ENCODE assay signal across 8 cellular contexts in the genomic region with DNA sequence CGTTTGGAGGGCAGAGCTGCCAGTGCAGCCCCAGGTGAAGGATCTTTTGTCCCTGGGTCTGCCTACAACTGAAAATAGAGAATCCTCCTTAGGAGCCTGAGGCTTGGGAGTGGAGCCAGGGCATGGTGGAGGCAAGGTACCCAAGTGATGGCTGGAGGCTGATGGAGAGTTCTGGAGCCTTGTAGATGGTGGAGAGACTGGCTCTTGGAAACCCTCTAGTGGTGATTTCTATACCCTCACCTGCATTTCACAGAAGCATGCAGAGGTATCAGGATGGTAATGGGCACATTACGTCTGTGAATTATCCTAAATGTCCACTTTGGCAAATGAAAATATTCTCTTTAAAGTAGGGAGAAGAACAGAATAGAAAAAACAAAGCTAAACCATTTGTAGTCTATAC. TPM values are rescaled to one million over a fixed set of nuclear protein-coding genes. Genes with fewer than 3 reads are reported as not detected.
DNase-seq lines count a peak whose midpoint lies in the region; ATAC-seq and TF ChIP-seq lines count a peak whose summit lies in the region.

No MANE protein-coding gene starts in this region.

- no peak overlapping the region for H3K4me3 Mint-ChIP-seq in stimulated activated memory B cell treated with anti-CD40 and anti-IgM and Interleukin-4, amounts not matched to agents 10 μg/mL and 1 μg/mL and 100 μg/mL, for 72 hours

- H3K27ac Mint-ChIP-seq in stimulated activated memory B cell treated with anti-CD40 and anti-IgM and Interleukin-4, amounts not matched to agents 10 μg/mL and 1 μg/mL and 100 μg/mL, for 72 hours: no peak overlapping the region

- H3K4me3 ChIP-seq in choroid plexus epithelial cell (ENCODE audit: low read depth, low read length): no peak overlapping the region
- H3K4me3 ChIP-seq in right cardiac atrium (ENCODE audit: low read length): no peak overlapping the region

- 57% methylated on average over 2 of the region's 2 CpGs for WGBS in right cardiac atrium

- intact Hi-C loops in right cardiac atrium (cut with DNase I): no loop called here

- H3K36me3 Mint-ChIP-seq in stimulated activated memory B cell treated with anti-CD40 and anti-IgM and Interleukin-4, amounts not matched to agents 10 μg/mL and 1 μg/mL and 100 μg/mL, for 72 hours: no peaks in the 10 kb centered on the region

- H3K9me3 Mint-ChIP-seq in stimulated activated memory B cell treated with anti-CD40 and anti-IgM and Interleukin-4, amounts not matched to agents 10 μg/mL and 1 μg/mL and 100 μg/mL, for 72 hours: no peaks in the 10 kb centered on the region

- peak; percentile 80 for TF ChIP-seq CTCF in choroid plexus epithelial cell (conservative IDR thresholded peaks at IDR 0.05; ENCODE audit: low read depth, low read length)

- peak; percentile 18 for DNase-seq in Daoy (ENCODE audit: low read depth)
- peak; percentile 70 for DNase-seq in choroid plexus epithelial cell (ENCODE audit: low read depth)
- DNase-seq in activated T-cell treated with anti-CD3 and anti-CD28 coated beads, Interleukin-2, amount 50 U/mL, for 1 hour: no peak
- DNase-seq in right cardiac atrium: no peak

- ATAC-seq in GM19455 (IDR thresholded peaks at IDR 0.05; ENCODE audit: unreplicated experiment) (peak; percentile 60), HG03558 (IDR thresholded peaks at IDR 0.05; ENCODE audit: extremely low read depth, unreplicated experiment) (peak; percentile 43), right cardiac atrium (no peak), HG02588 (IDR thresholded peaks at IDR 0.05; ENCODE audit: unreplicated experiment) (no peak)
- ATAC-seq in stimulated activated memory B cell treated with anti-CD40 and anti-IgM and Interleukin-4, amounts not matched to agents 10 μg/mL and 1 μg/mL and 100 μg/mL, for 72 hours: peak; percentile 57

- no peak overlapping the region for H3K27ac ChIP-seq in right cardiac atrium (ENCODE audit: low read length)

- H3K4me1 ChIP-seq in right cardiac atrium (ENCODE audit: control insufficient read depth, insufficient read depth, low read length): no peaks in the 10 kb centered on the region

- H3K4me1 Mint-ChIP-seq in stimulated activated memory B cell treated with anti-CD40 and anti-IgM and Interleukin-4, amounts not matched to agents 10 μg/mL and 1 μg/mL and 100 μg/mL, for 72 hours: no peaks in the 10 kb centered on the region

- H3K27me3 ChIP-seq in right cardiac atrium (ENCODE audit: control insufficient read depth, insufficient read depth): no peaks in the 10 kb centered on the region

- no peaks in the 10 kb centered on the region for H3K9me3 ChIP-seq in right cardiac atrium (ENCODE audit: control insufficient read depth, low read length)

- peaks cover 3% of the 10 kb centered on the region for H3K27me3 Mint-ChIP-seq in stimulated activated memory B cell treated with anti-CD40 and anti-IgM and Interleukin-4, amounts not matched to agents 10 μg/mL and 1 μg/mL and 100 μg/mL, for 72 hours

RNA-seq across cellular contexts. Expression of a gene that starts 44.4 kb away (rescaled TPM):
- total RNA-seq in Daoy (2014; rRNA removed; shearing (Covaris generic)): not detected in 2 replicates
- total RNA-seq in right cardiac atrium: 1 to 10 TPM in 2 of 4 donors, under 1 TPM in 2; 0.91 to 1.0 (median 0.99) TPM
- polyA plus RNA-seq in right cardiac atrium: 0.95 TPM

Comparison
In these comparisons a context has a peak if more than half of its experiments do, and no peak if none do; other contexts are left out.
1. DNase-seq: peak in Daoy (single experiment) and choroid plexus epithelial cell (single experiment); none in activated T-cell treated with anti-CD3 and anti-CD28 coated beads, Interleukin-2, amount 50 U/mL, for 1 hour (single experiment) and right cardiac atrium (0 of 3).
2. ATAC-seq: peak in GM19455 (single experiment), HG03558 (single experiment) and stimulated activated memory B cell treated with anti-CD40 and anti-IgM and Interleukin-4, amounts not matched to agents 10 μg/mL and 1 μg/mL and 100 μg/mL, for 72 hours (single experiment); none in right cardiac atrium (0 of 2) and HG02588 (single experiment).